In the genomic region with DNA sequence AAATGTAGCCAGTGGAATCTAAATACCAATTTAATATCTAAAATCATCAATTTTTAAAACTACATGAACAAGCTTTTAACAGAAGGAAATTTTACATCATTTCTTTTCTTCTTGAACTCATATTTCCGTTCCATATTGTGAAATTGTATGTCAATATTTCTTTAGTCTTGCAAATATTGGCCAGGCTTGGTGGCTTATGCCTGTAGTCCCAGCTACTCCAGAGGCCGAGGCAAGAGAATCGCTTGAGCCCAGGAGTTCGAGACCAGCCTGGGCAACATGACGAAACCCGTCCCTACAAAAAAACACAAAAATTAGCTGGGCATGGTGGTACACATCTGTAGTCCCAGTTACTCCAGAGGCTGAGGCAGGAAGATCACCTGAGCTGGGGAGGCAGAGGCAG, we compare ENCODE assay signal across 26 cellular contexts. TPM values are rescaled to one million over a fixed set of nuclear protein-coding genes. Genes with fewer than 3 reads are reported as not detected.
"Had no signal": no experiment of that assay in that cellular context is flagged by ENCODE, and none has a peak within 500 bp of the region (broad histone marks: within the 10 kb centered on the region; RNA-seq: fewer than 3 reads in every experiment).

No MANE protein-coding gene starts in this region.

- H3K4me1 ChIP-seq: breast epithelium had no signal

- H3K36me3 Mint-ChIP-seq: activated CD8-positive, alpha-beta memory T cell treated with anti-CD3 and anti-CD28 coated beads, Interleukin-2, amount 10 ng/mL, durations not matched to agents 7 days and 5 days; natural killer cell treated with Interleukin-12 subunit alpha and Interleukin-12 subunit beta and Interleukin-15 and Interleukin-18, amount 100 ng/mL, for 72 hours had no signal

- H3K4me3 ChIP-seq: esophagus squamous epithelium, left lung, lower lobe of right lung, ovary, right lobe of liver, testis, transverse colon had no signal

- H3K27ac ChIP-seq: epithelial cell of prostate, right lobe of liver had no signal

- ATAC-seq: activated CD8-positive, alpha-beta memory T cell treated with anti-CD3 and anti-CD28 coated beads, Interleukin-2, amount 10 ng/mL, durations not matched to agents 7 days and 5 days; activated CD8-positive, alpha-beta T cell treated with anti-CD3 and anti-CD28 coated beads, Interleukin-2, amount 10 ng/mL, durations not matched to agents 7 days and 5 days; activated naive CD4-positive, alpha-beta T cell treated with anti-CD3 and anti-CD28 coated beads, Interleukin-2, amount 50 U/mL, for 72 hours; left lung; lower lobe of right lung; natural killer cell treated with Interleukin-12 subunit alpha and Interleukin-12 subunit beta and Interleukin-15 and Interleukin-18, amount 100 ng/mL, for 72 hours; right lobe of liver had no signal

- DNase-seq: activated B cell treated with CpG ODN at 0.5 μM for 24 hours; activated CD4-positive, alpha-beta T cell treated with anti-CD3 and anti-CD28 coated beads, Interleukin-2, amount 50 U/mL, for 1 hour; activated CD8-positive, alpha-beta memory T cell treated with anti-CD3 and anti-CD28 coated beads, Interleukin-2, amount 10 ng/mL, durations not matched to agents 7 days and 5 days; activated CD8-positive, alpha-beta T cell treated with anti-CD3 and anti-CD28 coated beads, Interleukin-2, amount 10 ng/mL, durations not matched to agents 7 days and 5 days; activated naive CD4-positive, alpha-beta T cell; activated T-cell treated with anti-CD3 and anti-CD28 coated beads, Interleukin-2, amount 50 U/mL, for 48 hours; central memory CD4-positive, alpha-beta T cell; effector CD8-positive, alpha-beta T cell; esophagus squamous epithelium; foreskin melanocyte; left lung; lower lobe of right lung; mesendoderm; right lobe of liver; stimulated activated CD4-positive, alpha-beta T cell treated with anti-CD3 and anti-CD28 coated beads, Interleukin-2, amount 100 ng/mL, for 48 hours; stimulated activated naive CD4-positive, alpha-beta T cell treated with Interleukin-2 at 50 U/mL for 16 hours; testis; transverse colon had no signal

- H3K9me3 Mint-ChIP-seq: activated B cell treated with CpG ODN at 0.5 μM for 24 hours; activated naive CD4-positive, alpha-beta T cell treated with anti-CD3 and anti-CD28 coated beads, Interleukin-2, amount 50 U/mL, for 72 hours; natural killer cell treated with Interleukin-12 subunit alpha and Interleukin-12 subunit beta and Interleukin-15 and Interleukin-18, amount 100 ng/mL, for 72 hours had no signal

- H3K27me3 ChIP-seq: breast epithelium, esophagus squamous epithelium, ovary, right lobe of liver, testis had no signal

- H3K36me3 ChIP-seq: breast epithelium, esophagus squamous epithelium, left lung, lower lobe of right lung, ovary, right lobe of liver, transverse colon had no signal

- H3K4me3 Mint-ChIP-seq: activated B cell treated with CpG ODN at 0.5 μM for 24 hours; activated CD8-positive, alpha-beta memory T cell treated with anti-CD3 and anti-CD28 coated beads, Interleukin-2, amount 10 ng/mL, durations not matched to agents 7 days and 5 days; activated CD8-positive, alpha-beta T cell treated with anti-CD3 and anti-CD28 coated beads, Interleukin-2, amount 10 ng/mL, durations not matched to agents 7 days and 5 days; natural killer cell treated with Interleukin-12 subunit alpha and Interleukin-12 subunit beta and Interleukin-15 and Interleukin-18, amount 100 ng/mL, for 72 hours had no signal

- H3K9me3 ChIP-seq: breast epithelium, esophagus squamous epithelium, left lung, lower lobe of right lung, ovary, right lobe of liver, testis, transverse colon had no signal

- H3K27ac Mint-ChIP-seq: activated B cell treated with CpG ODN at 0.5 μM for 24 hours; activated CD8-positive, alpha-beta memory T cell treated with anti-CD3 and anti-CD28 coated beads, Interleukin-2, amount 10 ng/mL, durations not matched to agents 7 days and 5 days; activated CD8-positive, alpha-beta T cell treated with anti-CD3 and anti-CD28 coated beads, Interleukin-2, amount 10 ng/mL, durations not matched to agents 7 days and 5 days; progenitor cell of endocrine pancreas had no signal

RNA-seq across cellular contexts. Expression of a gene that starts 50.2 kb away (rescaled TPM):
- total RNA-seq: activated CD8-positive, alpha-beta T cell treated with anti-CD3 and anti-CD28 coated beads, Interleukin-2, amount 10 ng/mL, durations not matched to agents 7 days and 5 days; lower lobe of right lung; mononuclear cell; natural killer cell treated with Interleukin-12 subunit alpha and Interleukin-12 subunit beta and Interleukin-15 and Interleukin-18, amount 100 ng/mL, for 72 hours; right lobe of liver; T-helper 1 cell treated with Interleukin-12 subunit alpha and Interleukin-12 subunit beta and Interleukin-4 antibody, amounts not matched to agents 30 ng/mL and 1 ng/mL, for 36 hours had no signal
